In the genomic region with DNA sequence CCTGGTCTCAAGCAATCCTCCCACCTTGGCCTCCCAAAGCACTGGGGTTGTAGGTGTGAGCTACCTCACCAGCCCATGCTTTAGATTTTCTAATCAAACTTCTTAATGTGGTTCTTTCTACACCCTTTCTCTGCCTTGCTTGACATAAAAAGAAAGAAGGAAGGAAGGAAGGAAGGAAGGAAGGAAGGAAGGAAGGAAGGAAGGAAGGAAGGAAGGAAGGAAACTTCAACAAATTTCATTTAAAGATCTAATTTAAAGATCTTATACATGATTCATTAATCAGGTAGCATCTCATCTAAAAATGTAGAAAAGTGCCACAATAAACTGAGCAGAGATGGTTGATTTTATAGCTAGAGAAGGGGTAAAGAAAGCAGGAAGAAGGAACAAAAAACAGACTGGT, we compare ENCODE assay signal across 25 cellular contexts.
"Had no signal": no experiment of that assay in that cellular context is flagged by ENCODE, and none has a peak within 500 bp of the region (broad histone marks: within the 10 kb centered on the region; RNA-seq: fewer than 3 reads in every experiment).

No MANE protein-coding gene starts in this region.

- DNase-seq: stimulated activated CD4-positive, alpha-beta T cell treated with anti-CD3 and anti-CD28 coated beads, Interleukin-2, amount 100 ng/mL, for 48 hours; stimulated activated CD4-positive, alpha-beta T cell treated with anti-CD3 and anti-CD28 coated beads, Interleukin-4, amount 100 ng/mL, for 1 hour; stimulated activated CD4-positive, alpha-beta T cell treated with anti-CD3 and anti-CD28 coated beads, Interleukin-4, amount 100 ng/mL, for 24 hours; stimulated activated CD4-positive, alpha-beta T cell treated with anti-CD3 and anti-CD28 coated beads, Interleukin-4, amount 100 ng/mL, for 4 hours; stimulated activated CD8-positive, alpha-beta memory T cell treated with anti-CD3 and anti-CD28 coated beads, Interleukin-4, amount 100 ng/mL, for 48 hours; stimulated activated naive B cell treated with anti-CD40 and anti-IgM and Interleukin-4, amounts not matched to agents 10 μg/mL and 1 μg/mL and 100 μg/mL, for 72 hours; stimulated activated naive CD4-positive, alpha-beta T cell; stimulated activated naive CD4-positive, alpha-beta T cell treated with Interleukin-2 at 50 U/mL for 16 hours; stimulated activated naive CD8-positive, alpha-beta T cell treated with anti-CD3 and anti-CD28 coated beads, Interleukin-15, amount 100 ng/mL, for 72 hours; stimulated activated naive CD8-positive, alpha-beta T cell treated with anti-CD3 and anti-CD28 coated beads, Interleukin-15, Interleukin-2, amounts not matched to agents 100 U/mL and 50 U/mL, for 24 hours; stomach; substantia nigra; testis; thyroid gland; transverse colon; trophoblast cell; upper lobe of left lung; upper lobe of right lung; uterus had no signal

- H3K9me3 ChIP-seq: stomach, suprapubic skin, testis, thoracic aorta, thyroid gland, tibial nerve, transverse colon, upper lobe of left lung, upper lobe of right lung, uterus, vagina had no signal

- H3K4me1 ChIP-seq: stomach, suprapubic skin, testis, thyroid gland, tibial nerve, transverse colon, upper lobe of left lung, upper lobe of right lung, uterus, vagina had no signal

- ATAC-seq: stimulated activated effector memory CD8-positive, alpha-beta T cell treated with anti-CD3 and anti-CD28 coated beads, Interleukin-12 subunit alpha, Interleukin-12 subunit beta, amount 100 ng/mL, for 72 hours; stimulated activated memory B cell treated with anti-CD40 and anti-IgM and Interleukin-4, amounts not matched to agents 10 μg/mL and 1 μg/mL and 100 μg/mL, for 72 hours; stimulated activated naive B cell treated with anti-CD40 and anti-IgM and Interleukin-4, amounts not matched to agents 10 μg/mL and 1 μg/mL and 100 μg/mL, for 72 hours; stimulated activated naive CD8-positive, alpha-beta T cell treated with anti-CD3 and anti-CD28 coated beads, Interleukin-15, amount 100 ng/mL, for 72 hours; stimulated activated naive CD8-positive, alpha-beta T cell treated with anti-CD3 and anti-CD28 coated beads, Interleukin-15, Interleukin-2, amounts not matched to agents 100 U/mL and 50 U/mL, for 24 hours; upper lobe of right lung had no signal

- H3K36me3 ChIP-seq: stomach, suprapubic skin, thoracic aorta, thyroid gland, tibial nerve, transverse colon, upper lobe of left lung, upper lobe of right lung, uterus, vagina had no signal

- H3K4me3 ChIP-seq: stomach, suprapubic skin, testis, thoracic aorta, thyroid gland, tibial nerve, transverse colon, upper lobe of left lung, upper lobe of right lung, uterus, vagina had no signal

- H3K27me3 ChIP-seq: stomach, suprapubic skin, testis, thyroid gland, tibial nerve, transverse colon, upper lobe of left lung, upper lobe of right lung, uterus, vagina had no signal

- H3K27ac ChIP-seq: stomach, suprapubic skin, testis, thoracic aorta, thyroid gland, tibial nerve, transverse colon, upper lobe of left lung, upper lobe of right lung, uterus, vagina had no signal
